17 cellular contexts compared by ENCODE assay signal in genomic region chr2:110820128-110820527, GRCh38.
A peak's percentile ranks its signal among the peaks of the same experiment; 100 is the strongest.
DNase-seq lines count a peak whose midpoint lies in the region; ATAC-seq and TF ChIP-seq lines count a peak whose summit lies in the region.
"Had no signal": no experiment of that assay in that cellular context is flagged by ENCODE, and none has a peak within 500 bp of the region (broad histone marks: within the 10 kb centered on the region; RNA-seq: fewer than 3 reads in every experiment).

No MANE protein-coding gene starts in this region.

- TF ChIP-seq CTCF in HL-60 (IDR thresholded peaks at IDR 0.05; ENCODE audit: insufficient read depth, low read length) = no peak

- H3K9me3 Mint-ChIP-seq in stimulated activated effector memory CD8-positive, alpha-beta T cell treated with anti-CD3 and anti-CD28 coated beads, Interleukin-12 subunit alpha, Interleukin-12 subunit beta, amount 100 ng/mL, for 72 hours = peaks cover 6% of the 10 kb centered on the region
- H3K9me3 Mint-ChIP-seq: natural killer cell treated with Interleukin-12 subunit alpha and Interleukin-12 subunit beta and Interleukin-15 and Interleukin-18, amount 100 ng/mL, for 72 hours had no signal

- H3K36me3 Mint-ChIP-seq in stimulated activated effector memory CD8-positive, alpha-beta T cell treated with anti-CD3 and anti-CD28 coated beads, Interleukin-12 subunit alpha, Interleukin-12 subunit beta, amount 100 ng/mL, for 72 hours = no peaks in the 10 kb centered on the region

- peak overlapping the region; percentile 48 for H3K27ac Mint-ChIP-seq in stimulated activated effector memory CD8-positive, alpha-beta T cell treated with anti-CD3 and anti-CD28 coated beads, Interleukin-12 subunit alpha, Interleukin-12 subunit beta, amount 100 ng/mL, for 72 hours

- no peaks in the 10 kb centered on the region for H3K27me3 ChIP-seq in HL-60 (ENCODE audit: insufficient read depth, poor library complexity, severe bottlenecking)
- H3K27me3 ChIP-seq: BE2C had no signal

- intact Hi-C loops in left cardiac atrium (cut with DNase I) = no loop called here

- peak; percentile 68 for ATAC-seq in GM19043 (IDR thresholded peaks at IDR 0.05; ENCODE audit: low read depth, unreplicated experiment)
- no peak for ATAC-seq in stimulated activated effector memory CD8-positive, alpha-beta T cell treated with anti-CD3 and anti-CD28 coated beads, Interleukin-12 subunit alpha, Interleukin-12 subunit beta, amount 100 ng/mL, for 72 hours
- ATAC-seq in left cardiac atrium = no peak
- no peak for ATAC-seq in GM18858 (IDR thresholded peaks at IDR 0.05; ENCODE audit: unreplicated experiment)
- ATAC-seq: natural killer cell treated with Interleukin-12 subunit alpha and Interleukin-12 subunit beta and Interleukin-15 and Interleukin-18, amount 100 ng/mL, for 72 hours had no signal

- DNase-seq in HL-60 (ENCODE audit: low read depth in 1 of 2, low spot score in 1 of 2) (peak; percentile 44 to 66), SKM-1 (lab: John Stamatoyannopoulos, UW; ENCODE audit: unreplicated experiment) (peak; percentile 62), left cardiac atrium (no peak), HUDEP-2 (lab: John Stamatoyannopoulos, UW; ENCODE audit: unreplicated experiment in 76 of 76) (no peak)
- DNase-seq in stimulated activated effector memory CD8-positive, alpha-beta T cell treated with anti-CD3 and anti-CD28 coated beads, Interleukin-12 subunit alpha, Interleukin-12 subunit beta, amount 100 ng/mL, for 72 hours (ENCODE audit: low spot score in 2 of 2) = no peak
- DNase-seq: activated effector memory CD4-positive, alpha-beta T cell treated with anti-CD3 and anti-CD28 coated beads, Interleukin-2, amount 50 U/mL, for 16 hours; anterior cingulate cortex; BE2C; foreskin melanocyte; PC-9; retina; stimulated activated CD4-positive, alpha-beta T cell treated with anti-CD3 and anti-CD28 coated beads, Interleukin-15, amount 100 ng/mL, for 24 hours had no signal

- H3K4me3 ChIP-seq in HL-60 (replicated peaks; ENCODE audit: insufficient read depth, low read length) = no peak overlapping the region
- H3K4me3 ChIP-seq: lung, PC-9 had no signal

- peaks cover 30% of the 10 kb centered on the region for H3K4me1 Mint-ChIP-seq in stimulated activated effector memory CD8-positive, alpha-beta T cell treated with anti-CD3 and anti-CD28 coated beads, Interleukin-12 subunit alpha, Interleukin-12 subunit beta, amount 100 ng/mL, for 72 hours

- H3K27ac ChIP-seq in HL-60 (replicated peaks) = no peak overlapping the region
- H3K27ac ChIP-seq: PC-9, VCaP had no signal

- no peak overlapping the region for H3K4me3 Mint-ChIP-seq in stimulated activated effector memory CD8-positive, alpha-beta T cell treated with anti-CD3 and anti-CD28 coated beads, Interleukin-12 subunit alpha, Interleukin-12 subunit beta, amount 100 ng/mL, for 72 hours
- H3K4me3 Mint-ChIP-seq: natural killer cell treated with Interleukin-12 subunit alpha and Interleukin-12 subunit beta and Interleukin-15 and Interleukin-18, amount 100 ng/mL, for 72 hours had no signal

Comparison
In these comparisons a context has a peak if more than half of its experiments do, and no peak if none do; other contexts are left out.
1. DNase-seq: peak in HL-60 (2 of 2) and SKM-1 (single experiment); none in stimulated activated effector memory CD8-positive, alpha-beta T cell treated with anti-CD3 and anti-CD28 coated beads, Interleukin-12 subunit alpha, Interleukin-12 subunit beta, amount 100 ng/mL, for 72 hours (0 of 2), left cardiac atrium (single experiment) and HUDEP-2 (0 of 76).